Comparison of ENCODE assay signal across 20 cellular contexts in the genomic region with DNA sequence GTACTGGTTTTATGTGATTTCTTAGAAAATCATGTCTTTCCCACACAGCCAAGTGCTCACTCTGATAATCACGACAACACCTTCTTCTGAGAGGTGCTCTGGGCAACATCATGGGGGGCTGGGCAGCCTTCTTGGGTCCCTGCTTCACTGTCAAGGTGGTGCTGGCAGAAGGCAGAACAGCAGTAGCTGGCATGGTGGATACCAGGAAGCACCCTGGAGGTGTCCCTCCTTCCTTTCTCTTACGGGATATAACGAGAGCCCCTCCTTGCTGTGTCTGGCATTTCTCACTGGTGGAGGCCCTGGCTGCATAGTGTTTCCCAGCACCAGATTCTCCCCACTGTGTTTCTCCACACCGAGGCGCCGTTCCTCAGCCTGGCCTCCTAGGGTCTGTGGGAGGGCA.
DNase-seq lines count a peak whose midpoint lies in the region; FAIRE-seq and TF ChIP-seq lines count a peak whose summit lies in the region.
"Had no signal": no experiment of that assay in that cellular context is flagged by ENCODE, and none has a peak within 500 bp of the region (broad histone marks: within the 10 kb centered on the region; RNA-seq: fewer than 3 reads in every experiment).

No MANE protein-coding gene starts in this region.

- peaks cover 40% of the 10 kb centered on the region for H3K4me1 Mint-ChIP-seq in Calu3 (ENCODE audit: low read depth, unreplicated experiment)
- peaks cover 46% of the 10 kb centered on the region for H3K4me1 Mint-ChIP-seq in HFFc6 (ENCODE audit: low read depth)
- H3K4me1 Mint-ChIP-seq: CD4-positive, CD25-positive, alpha-beta regulatory T cell; CD8-positive, alpha-beta memory T cell; IgD-negative memory B cell had no signal

- FAIRE-seq in D721Med (lab: Jason Lieb, UNC): no peak
- FAIRE-seq: GM19239, H54, HepG2 had no signal

- DNase-seq in Calu3: no peak
- DNase-seq in HFFc6: no peak
- DNase-seq in stomach: no peak
- no peak for DNase-seq in foreskin melanocyte
- DNase-seq in D721Med (ENCODE audit: insufficient read length, low spot score): no peak
- DNase-seq in NCI-H526 (lab: John Stamatoyannopoulos, UW): no peak
- DNase-seq: BE2C; CD4-positive, CD25-positive, alpha-beta regulatory T cell; CD8-positive, alpha-beta memory T cell; COR-L47; DMS153; DMS79; GF-D8; HCEC 1CT; KBM-7 had no signal

- peak overlapping the region; percentile 32 to 52 (median 49) for H3K4me3 ChIP-seq in stomach

- intact Hi-C loops in Calu3 (cut with micrococcal nuclease; ENCODE audit: unreplicated experiment) (no loop called here), stomach (cut with DNase I; ENCODE audit: low total_unique reads) (no loop called here)

- H3K9me3 Mint-ChIP-seq in Calu3 (ENCODE audit: low read depth, unreplicated experiment): no peaks in the 10 kb centered on the region
- no peaks in the 10 kb centered on the region for H3K9me3 Mint-ChIP-seq in HFFc6
- H3K9me3 Mint-ChIP-seq: CD8-positive, alpha-beta memory T cell; IgD-negative memory B cell had no signal

- no peak for TF ChIP-seq POLR2A in stomach (IDR thresholded peaks at IDR 0.05)

- no peaks in the 10 kb centered on the region for H3K9me3 ChIP-seq in stomach
- H3K9me3 ChIP-seq: BE2C had no signal

- TF ChIP-seq CTCF in Calu3 (IDR thresholded peaks at IDR 0.05; ENCODE audit: unreplicated experiment) (no peak), HFFc6 (IDR thresholded peaks at IDR 0.05) (no peak), stomach (IDR thresholded peaks at IDR 0.05) (no peak), D721Med (IDR thresholded peaks at IDR 0.05; ENCODE audit: insufficient read depth, missing control alignments) (no peak)

- WGBS in stomach, 5 donors: 36 to 62% (median 58%) methylated on average over 5 to 6 of the region's 6 CpGs

- H3K27me3 Mint-ChIP-seq in Calu3 (ENCODE audit: unreplicated experiment) (no peaks in the 10 kb centered on the region), HFFc6 (ENCODE audit: insufficient read depth) (no peaks in the 10 kb centered on the region; the same call in 1 of the 2 replicates)
- H3K27me3 Mint-ChIP-seq: CD4-positive, CD25-positive, alpha-beta regulatory T cell; CD8-positive, alpha-beta memory T cell had no signal

- H3K27ac ChIP-seq in cingulate gyrus (ENCODE audit: low read depth, low read length): peak overlapping the region; percentile 47
- H3K27ac ChIP-seq in stomach: peak overlapping the region; percentile 46 to 88 (median 50)

- peaks cover 23 to 38% (median 27%) of the 10 kb centered on the region in 4 donors for H3K4me1 ChIP-seq in stomach
- H3K4me1 ChIP-seq: BE2C had no signal

- peaks cover 0 to 48% (median 25%) of the 10 kb centered on the region in 4 donors for H3K36me3 ChIP-seq in stomach
- H3K36me3 ChIP-seq: BE2C had no signal

- H3K4me3 Mint-ChIP-seq in Calu3 (ENCODE audit: low read depth, unreplicated experiment) (peak overlapping the region; percentile 72), HFFc6 (no peak overlapping the region)
- H3K4me3 Mint-ChIP-seq: CD4-positive, CD25-positive, alpha-beta regulatory T cell; CD8-positive, alpha-beta memory T cell; IgD-negative memory B cell had no signal

- H3K27me3 ChIP-seq in stomach: no peaks in the 10 kb centered on the region
- H3K27me3 ChIP-seq: BE2C had no signal

- TF ChIP-seq EP300 in stomach (IDR thresholded peaks at IDR 0.05): no peak

- H3K36me3 Mint-ChIP-seq in Calu3 (ENCODE audit: insufficient read depth, unreplicated experiment): peaks cover 38% of the 10 kb centered on the region
- peaks cover 42% of the 10 kb centered on the region for H3K36me3 Mint-ChIP-seq in HFFc6 (ENCODE audit: low read depth)
- H3K36me3 Mint-ChIP-seq: IgD-negative memory B cell had no signal

- peak overlapping the region; percentile 52 for H3K27ac Mint-ChIP-seq in Calu3 (ENCODE audit: unreplicated experiment)
- peak overlapping the region; percentile 59 for H3K27ac Mint-ChIP-seq in HFFc6
- H3K27ac Mint-ChIP-seq: CD4-positive, CD25-positive, alpha-beta regulatory T cell; IgD-negative memory B cell had no signal

- no TSS peak for BruUV-seq in Calu3 (replicated peaks; lab: Mats Ljungman, UMichigan)

- CTCF ChIA-PET in Calu3 (lab: Charles Lee): no interaction called here
